19 cellular contexts compared by ENCODE assay signal in genomic region chr16:3259829-3260228, GRCh38. TPM values are rescaled to one million over a fixed set of nuclear protein-coding genes. Genes with fewer than 3 reads are reported as not detected.
DNase-seq lines count a peak whose midpoint lies in the region; FAIRE-seq and TF ChIP-seq lines count a peak whose summit lies in the region.
"Had no signal": no experiment of that assay in that cellular context is flagged by ENCODE, and none has a peak within 500 bp of the region (broad histone marks: within the 10 kb centered on the region; RNA-seq: fewer than 3 reads in every experiment).

No MANE protein-coding gene starts in this region.

- DNase-seq in MM.1S (no peak), NOMO-1 (lab: John Stamatoyannopoulos, UW; ENCODE audit: unreplicated experiment in 2 of 2) (peak; percentile 8 to 35), kidney (peak; percentile 15), glomerular visceral epithelial cell (ENCODE audit: extremely low spot score) (no peak), NCI-H748 (lab: John Stamatoyannopoulos, UW; ENCODE audit: unreplicated experiment) (no peak), NCI-H2081 treated with DMSO at 0.1 percent for 48 hours (lab: John Stamatoyannopoulos, UW) (no peak)
- DNase-seq: CD8-positive, alpha-beta T cell; DND-41; GDM1; MG63; NCI-H82; RPMI8226 had no signal

- H3K27ac ChIP-seq in MM.1S (ENCODE audit: low read length): no peak overlapping the region
- H3K27ac ChIP-seq in kidney (ENCODE audit: low read depth in 2 of 2, low read length in 2 of 2): no peak overlapping the region
- H3K27ac ChIP-seq in subcutaneous abdominal adipose tissue (ENCODE audit: low read depth, low read length): peak overlapping the region; percentile 46
- H3K27ac ChIP-seq: KMS-11 had no signal

- no peaks in the 10 kb centered on the region for H3K36me3 ChIP-seq in MM.1S (replicated peaks; ENCODE audit: insufficient read depth, low read length)
- no peaks in the 10 kb centered on the region for H3K36me3 ChIP-seq in kidney (ENCODE audit: control insufficient read depth in 1 of 2, insufficient read depth in 2 of 2, low read length in 2 of 2)
- peaks cover 0 to 2% (median 0%) of the 10 kb centered on the region in 5 donors for H3K36me3 ChIP-seq in subcutaneous abdominal adipose tissue (ENCODE audit: control insufficient read depth in 5 of 5, insufficient read depth in 5 of 5, low read length in 5 of 5)
- H3K36me3 ChIP-seq: MG63 had no signal

- peaks cover 40% of the 10 kb centered on the region for H3K27me3 ChIP-seq in MM.1S (replicated peaks; ENCODE audit: insufficient read depth, low read length)
- peaks cover 0 to 4% (median 0%) of the 10 kb centered on the region in 5 donors for H3K27me3 ChIP-seq in subcutaneous abdominal adipose tissue (ENCODE audit: control insufficient read depth in 5 of 5, insufficient read depth in 4 of 5, low read length in 5 of 5)
- H3K27me3 ChIP-seq: MG63 had no signal

- no peak for FAIRE-seq in kidney (lab: Jason Lieb, UNC)
- FAIRE-seq: D721Med, GM12892, GM19239 had no signal

- intact Hi-C loops in kidney (cut with DNase I): no loop called here

- H3K4me1 ChIP-seq in MM.1S (ENCODE audit: low read length): 0 out of 2 replicates have a peak, but pooled peaks cover 2% of the 10 kb centered on the region
- peaks cover 0 to 3% of the 10 kb centered on the region in 2 donors for H3K4me1 ChIP-seq in kidney (ENCODE audit: control insufficient read depth in 1 of 2, insufficient read depth in 1 of 2, low read depth in 1 of 2, low read length in 2 of 2)
- peaks cover 6 to 48% (median 31%) of the 10 kb centered on the region in 5 donors for H3K4me1 ChIP-seq in subcutaneous abdominal adipose tissue (ENCODE audit: control insufficient read depth in 5 of 5, insufficient read depth in 5 of 5, low read length in 5 of 5)

- H3K9me2 ChIP-seq in MM.1S (replicated peaks; ENCODE audit: insufficient read depth, low read length): no peaks in the 10 kb centered on the region

- no peak overlapping the region for H3K4me3 ChIP-seq in MM.1S (ENCODE audit: low read length)
- H3K4me3 ChIP-seq in kidney (ENCODE audit: low read length in 2 of 2): no peak overlapping the region
- no peak overlapping the region for H3K4me3 ChIP-seq in subcutaneous abdominal adipose tissue (ENCODE audit: low read depth in 1 of 5, low read length in 5 of 5)
- H3K4me3 ChIP-seq: MG63 had no signal

- H3F3A ChIP-seq in MM.1S (ENCODE audit: insufficient read depth, low read length): peaks cover 10% of the 10 kb centered on the region

- H3K79me2 ChIP-seq in MM.1S (ENCODE audit: low read length): no peaks in the 10 kb centered on the region

- H3K9me3 ChIP-seq in MM.1S (replicated peaks; ENCODE audit: insufficient read depth, low read length) (no peaks in the 10 kb centered on the region), kidney (ENCODE audit: control insufficient read depth in 1 of 2, low read length in 2 of 2) (no peaks in the 10 kb centered on the region), subcutaneous abdominal adipose tissue (ENCODE audit: control insufficient read depth in 5 of 5, low read length in 5 of 5) (peaks cover 0 to 4% (median 3%) of the 10 kb centered on the region in 5 donors)
- H3K9me3 ChIP-seq: MG63 had no signal

- H3K4me2 ChIP-seq in MM.1S (ENCODE audit: low read depth, low read length): peak overlapping the region; percentile 23; the same call in 1 of the 2 replicates
- H3K4me2 ChIP-seq: KMS-11 had no signal

- no peak overlapping the region for H3K9ac ChIP-seq in MM.1S (ENCODE audit: low read length)
- no peak overlapping the region for H3K9ac ChIP-seq in kidney (ENCODE audit: low read length in 2 of 2)
- H3K9ac ChIP-seq in subcutaneous abdominal adipose tissue (ENCODE audit: low read length in 5 of 5): no peak overlapping the region
- H3K9ac ChIP-seq: KMS-11 had no signal

- H2AFZ ChIP-seq in MM.1S (ENCODE audit: low read length): no peak overlapping the region

- H4K20me1 ChIP-seq in MM.1S (ENCODE audit: insufficient read depth, low read length): no peaks in the 10 kb centered on the region

- TF ChIP-seq CTCF in MM.1S (IDR thresholded peaks at IDR 0.05; ENCODE audit: low read length) (no peak), kidney (IDR thresholded peaks at IDR 0.05; ENCODE audit: borderline replicate concordance, extremely low read depth, insufficient read depth) (no peak)

RNA-seq across cellular contexts. Expression of gene MEFV, which starts 3.4 kb away (rescaled TPM):
- 4.1 TPM for total RNA-seq in kidney
- not detected for polyA plus RNA-seq in kidney (ENCODE audit: insufficient read depth, low read depth, low replicate concordance)
- total RNA-seq: NCI-H460, SK-MEL-5 had no signal

RNA-seq across cellular contexts. Expression of gene ZNF263, which starts 23.5 kb away (rescaled TPM):
- total RNA-seq in kidney: 29.7 TPM
- polyA plus RNA-seq in kidney (ENCODE audit: insufficient read depth, low read depth, low replicate concordance): 14.6 TPM

RNA-seq across cellular contexts. Expression of gene ZNF200, which starts 24.9 kb away (rescaled TPM):
- 9.6 TPM for total RNA-seq in kidney
- 3.3 TPM for polyA plus RNA-seq in kidney (ENCODE audit: insufficient read depth, low read depth, low replicate concordance)

RNA-seq across cellular contexts. Expression of gene TIGD7, which starts 45.4 kb away (rescaled TPM):
- 7.5 TPM for total RNA-seq in kidney
- 4.2 TPM for polyA plus RNA-seq in kidney (ENCODE audit: insufficient read depth, low read depth, low replicate concordance)

RNA-seq across cellular contexts. Expression of gene ZNF75A, which starts 45.5 kb away (rescaled TPM):
- total RNA-seq in kidney: 41.3 TPM
- 14.3 TPM for polyA plus RNA-seq in kidney (ENCODE audit: insufficient read depth, low read depth, low replicate concordance)

Comparison
In these comparisons a context has a peak if more than half of its experiments do, and no peak if none do; other contexts are left out.
1. DNase-seq: peak in NOMO-1 (2 of 2) and kidney (single experiment); none in MM.1S (single experiment), glomerular visceral epithelial cell (single experiment), NCI-H748 (single experiment) and NCI-H2081 treated with DMSO at 0.1 percent for 48 hours (single experiment).